In the genomic region with DNA sequence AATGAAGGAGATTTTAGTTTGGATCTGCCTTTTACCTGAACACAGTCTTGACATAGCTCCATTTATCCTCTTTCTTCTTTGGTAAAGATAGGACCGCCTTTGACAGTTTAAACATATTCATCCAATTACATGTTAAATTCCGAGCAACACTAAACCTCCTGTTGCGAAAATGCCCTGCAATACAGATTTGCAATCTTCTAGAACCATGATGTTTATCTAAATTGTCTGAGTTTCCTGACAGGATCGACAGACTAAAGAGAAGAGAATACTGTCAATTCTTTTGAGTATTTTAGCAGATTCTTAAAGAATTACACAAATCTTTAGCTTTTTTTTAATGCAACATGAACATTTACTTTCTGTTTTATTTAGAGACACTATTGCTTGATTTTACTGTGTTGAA, we compare ENCODE assay signal across 35 cellular contexts.
"Had no signal": no experiment of that assay in that cellular context is flagged by ENCODE, and none has a peak within 500 bp of the region (broad histone marks: within the 10 kb centered on the region; RNA-seq: fewer than 3 reads in every experiment).

No MANE protein-coding gene starts in this region.

- ATAC-seq: activated CD4-positive, CD25-positive, alpha-beta regulatory T cell treated with anti-CD3 and anti-CD28 coated beads, Interleukin-2, amount 50 U/mL, for 24 hours; activated CD8-positive, alpha-beta T cell treated with anti-CD3 and anti-CD28 coated beads for 36 hours; activated naive CD8-positive, alpha-beta T cell treated with anti-CD3 and anti-CD28 coated beads, Interleukin-2, amount 50 U/mL, for 24 hours; activated T-cell treated with anti-CD3 and anti-CD28 coated beads, Interleukin-2, amount 50 U/mL, for 4 hours; activated T-helper 17 cell treated with anti-CD3 and anti-CD28 coated beads, Interleukin-2, amount 50 U/mL, for 72 hours; esophagus mucosa; foreskin keratinocyte; gastrocnemius medialis; heart left ventricle; T-helper 17 cell had no signal

- DNase-seq: activated B cell treated with CpG ODN at 0.5 μM for 24 hours; activated CD4-positive, alpha-beta T cell treated with anti-CD3 and anti-CD28 coated beads for 48 hours; activated CD4-positive, alpha-beta T cell treated with anti-CD3 and anti-CD28 coated beads, Interleukin-2, amount 50 U/mL, for 1 hour; activated CD4-positive, alpha-beta T cell treated with anti-CD3 and anti-CD28 coated beads, Interleukin-2, amount 50 U/mL, for 48 hours; activated CD8-positive, alpha-beta memory T cell treated with anti-CD3 and anti-CD28 coated beads for 24 hours; activated CD8-positive, alpha-beta T cell treated with anti-CD3 and anti-CD28 coated beads for 36 hours; activated effector memory CD4-positive, alpha-beta T cell treated with Interleukin-2 at 50 U/mL for 16 hours; activated naive CD4-positive, alpha-beta T cell treated with anti-CD3 and anti-CD28 coated beads for 36 hours; activated naive CD8-positive, alpha-beta T cell treated with anti-CD3 and anti-CD28 coated beads for 36 hours; activated naive CD8-positive, alpha-beta T cell treated with anti-CD3 and anti-CD28 coated beads, Interleukin-2, amount 50 U/mL, for 24 hours; activated T-cell treated with anti-CD3 and anti-CD28 coated beads, Interleukin-2, amount 50 U/mL, for 4 hours; central memory CD4-positive, alpha-beta T cell; cerebellar nuclear complex; colonic mucosa; dorsolateral prefrontal cortex; effector memory CD4-positive, alpha-beta T cell; endodermal cell; foreskin keratinocyte; gastrocnemius medialis; glutamatergic neuron; heart left ventricle; T-helper 1 cell; T-helper 17 cell; T1000; WERI-Rb-1 had no signal

- H3K27me3 Mint-ChIP-seq: activated B cell treated with CpG ODN at 0.5 μM for 24 hours; activated CD8-positive, alpha-beta T cell treated with anti-CD3 and anti-CD28 coated beads for 36 hours; activated naive CD4-positive, alpha-beta T cell treated with anti-CD3 and anti-CD28 coated beads, Interleukin-2, amount 50 U/mL, for 24 hours; activated naive CD8-positive, alpha-beta T cell treated with anti-CD3 and anti-CD28 coated beads for 36 hours; activated naive CD8-positive, alpha-beta T cell treated with anti-CD3 and anti-CD28 coated beads, Interleukin-2, amount 50 U/mL, for 24 hours; activated T-helper 17 cell treated with anti-CD3 and anti-CD28 coated beads, Interleukin-2, amount 50 U/mL, for 72 hours; brain; dendritic cell treated with granulocyte-macrophage colony-stimulating factor and Interleukin-4, amounts not matched to agents 40 ng/mL and 50 ng/mL, for 4 days; T-helper 17 cell had no signal

- H3K4me1 Mint-ChIP-seq: activated B cell treated with CpG ODN at 0.5 μM for 24 hours; activated naive CD4-positive, alpha-beta T cell treated with anti-CD3 and anti-CD28 coated beads, Interleukin-2, amount 50 U/mL, for 24 hours; activated naive CD8-positive, alpha-beta T cell treated with anti-CD3 and anti-CD28 coated beads for 36 hours; activated naive CD8-positive, alpha-beta T cell treated with anti-CD3 and anti-CD28 coated beads, Interleukin-2, amount 50 U/mL, for 24 hours; activated T-helper 17 cell treated with anti-CD3 and anti-CD28 coated beads, Interleukin-2, amount 50 U/mL, for 72 hours; T-helper 17 cell had no signal

- H3K4me3 Mint-ChIP-seq: activated B cell treated with CpG ODN at 0.5 μM for 24 hours; activated CD8-positive, alpha-beta T cell treated with anti-CD3 and anti-CD28 coated beads for 36 hours; activated naive CD4-positive, alpha-beta T cell treated with anti-CD3 and anti-CD28 coated beads for 36 hours; activated naive CD4-positive, alpha-beta T cell treated with anti-CD3 and anti-CD28 coated beads, Interleukin-2, amount 50 U/mL, for 24 hours; activated naive CD8-positive, alpha-beta T cell treated with anti-CD3 and anti-CD28 coated beads for 36 hours; activated naive CD8-positive, alpha-beta T cell treated with anti-CD3 and anti-CD28 coated beads, Interleukin-2, amount 50 U/mL, for 24 hours; activated T-cell treated with anti-CD3 and anti-CD28 coated beads, Interleukin-2, amount 50 U/mL, for 4 hours; activated T-helper 17 cell treated with anti-CD3 and anti-CD28 coated beads, Interleukin-2, amount 50 U/mL, for 72 hours; dendritic cell treated with granulocyte-macrophage colony-stimulating factor and Interleukin-4, amounts not matched to agents 40 ng/mL and 50 ng/mL, for 4 days; endodermal cell; T-helper 17 cell; T-helper 2 cell treated with Interferon-gamma antibody and Interleukin-4, amounts not matched to agents 5 μg/mL and 100 μg/mL, for 36 hours had no signal

- H3K27me3 ChIP-seq: ascending aorta, breast epithelium, cardiac muscle cell, colonic mucosa, dorsolateral prefrontal cortex, foreskin keratinocyte, gastrocnemius medialis, heart left ventricle had no signal

- H3K4me3 ChIP-seq: ascending aorta, breast epithelium, cardiac muscle cell, colonic mucosa, dorsolateral prefrontal cortex, gastrocnemius medialis, heart left ventricle had no signal

- H3K9me3 Mint-ChIP-seq: dendritic cell treated with granulocyte-macrophage colony-stimulating factor and Interleukin-4, amounts not matched to agents 40 ng/mL and 50 ng/mL, for 4 days had no signal

- H3K9me3 ChIP-seq: ascending aorta, breast epithelium, colonic mucosa, gastrocnemius medialis had no signal

- H3K4me1 ChIP-seq: ascending aorta, breast epithelium, colonic mucosa, foreskin keratinocyte, gastrocnemius medialis, heart left ventricle had no signal

- H3K36me3 ChIP-seq: ascending aorta, breast epithelium, cardiac muscle cell, colonic mucosa, gastrocnemius medialis, heart left ventricle, WERI-Rb-1 had no signal

- H3K27ac ChIP-seq: ascending aorta, breast epithelium, cardiac muscle cell, colonic mucosa, dorsolateral prefrontal cortex, foreskin keratinocyte, gastrocnemius medialis, heart left ventricle, WERI-Rb-1 had no signal

- H3K27ac Mint-ChIP-seq: activated B cell treated with CpG ODN at 0.5 μM for 24 hours; activated CD8-positive, alpha-beta T cell treated with anti-CD3 and anti-CD28 coated beads for 36 hours; activated naive CD4-positive, alpha-beta T cell treated with anti-CD3 and anti-CD28 coated beads for 36 hours; activated naive CD4-positive, alpha-beta T cell treated with anti-CD3 and anti-CD28 coated beads, Interleukin-2, amount 50 U/mL, for 24 hours; activated naive CD8-positive, alpha-beta T cell treated with anti-CD3 and anti-CD28 coated beads for 36 hours; activated naive CD8-positive, alpha-beta T cell treated with anti-CD3 and anti-CD28 coated beads, Interleukin-2, amount 50 U/mL, for 24 hours; activated T-helper 17 cell treated with anti-CD3 and anti-CD28 coated beads, Interleukin-2, amount 50 U/mL, for 72 hours; dendritic cell treated with granulocyte-macrophage colony-stimulating factor and Interleukin-4, amounts not matched to agents 40 ng/mL and 50 ng/mL, for 4 days; endodermal cell; T-helper 17 cell; T-helper 2 cell treated with Interferon-gamma antibody and Interleukin-4, amounts not matched to agents 5 μg/mL and 100 μg/mL, for 36 hours had no signal

- H3K36me3 Mint-ChIP-seq: activated naive CD4-positive, alpha-beta T cell treated with anti-CD3 and anti-CD28 coated beads, Interleukin-2, amount 50 U/mL, for 24 hours; activated naive CD8-positive, alpha-beta T cell treated with anti-CD3 and anti-CD28 coated beads for 36 hours; brain had no signal
